Comparison of ENCODE assay signal across 20 cellular contexts in the genomic region with DNA sequence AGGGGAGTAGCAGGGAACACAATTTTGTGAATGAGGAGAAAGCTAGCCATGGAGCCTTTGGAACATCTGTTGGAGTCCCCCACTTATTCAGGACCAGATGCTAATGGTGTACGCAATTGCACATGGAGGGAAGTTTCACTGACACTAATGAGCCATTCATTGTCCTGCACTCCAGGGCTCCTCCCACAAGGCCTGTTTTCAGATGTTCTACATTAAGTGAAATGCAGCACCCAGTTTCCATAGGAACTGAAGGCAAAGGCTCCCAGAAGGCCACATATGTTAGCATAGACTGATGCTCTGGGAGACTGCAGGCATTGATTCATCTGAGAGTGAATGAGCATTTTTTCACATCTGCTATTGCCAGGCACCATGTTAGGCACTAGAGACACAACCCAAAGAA.
DNase-seq lines count a peak whose midpoint lies in the region; ATAC-seq and TF ChIP-seq lines count a peak whose summit lies in the region.
"Had no signal": no experiment of that assay in that cellular context is flagged by ENCODE, and none has a peak within 500 bp of the region (broad histone marks: within the 10 kb centered on the region; RNA-seq: fewer than 3 reads in every experiment).

No MANE protein-coding gene starts in this region.

- H3K9ac ChIP-seq in mammary epithelial cell (ENCODE audit: insufficient read depth, low read length) = no peak overlapping the region

- no peaks in the 10 kb centered on the region for H3K27me3 Mint-ChIP-seq in natural killer cell (ENCODE audit: low read depth in 2 of 2)
- H3K27me3 Mint-ChIP-seq: IgD-negative memory B cell had no signal

- no peak overlapping the region for H3K4me2 ChIP-seq in mammary epithelial cell (ENCODE audit: insufficient read depth, low read depth, low read length)

- peak overlapping the region; percentile 52 to 72 for H3K27ac Mint-ChIP-seq in natural killer cell
- H3K27ac Mint-ChIP-seq: stimulated activated naive B cell treated with anti-CD40 and anti-IgM and Interleukin-4, amounts not matched to agents 10 μg/mL and 1 μg/mL and 100 μg/mL, for 72 hours had no signal

- dilution Hi-C loops in mammary epithelial cell (cut with HindIII; ENCODE audit: low sequenced_read_pairs) = loop anchor here (5.0 kb wide), 1 partner anchor 34 kb away; no protein-coding TSS in a partner anchor

- peak overlapping the region; percentile 72 for H2AFZ ChIP-seq in mammary epithelial cell (ENCODE audit: low read depth, low read length)

- no peaks in the 10 kb centered on the region for H3K79me2 ChIP-seq in mammary epithelial cell (ENCODE audit: insufficient read depth, low read length)

- H3K4me1 Mint-ChIP-seq in natural killer cell = peaks cover 48 to 54% of the 10 kb centered on the region in 2 donors
- H3K4me1 Mint-ChIP-seq: IgD-negative memory B cell had no signal

- no peak for ATAC-seq in natural killer cell
- ATAC-seq in GM21526 (IDR thresholded peaks at IDR 0.05; ENCODE audit: low FRiP score, unreplicated experiment) = no peak
- ATAC-seq: right lobe of liver; stimulated activated naive B cell treated with anti-CD40 and anti-IgM and Interleukin-4, amounts not matched to agents 10 μg/mL and 1 μg/mL and 100 μg/mL, for 72 hours had no signal

- H3K9me3 Mint-ChIP-seq in natural killer cell = peaks cover 0 to 3% of the 10 kb centered on the region in 2 donors

- DNase-seq in NCI-H1105 treated with DMSO at 0.1 percent for 48 hours (lab: John Stamatoyannopoulos, UW) = peak; percentile 8
- no peak for DNase-seq in NCI-H1105 (lab: John Stamatoyannopoulos, UW)
- DNase-seq in HS-5 (ENCODE audit: low read depth) = peak; percentile 19
- DNase-seq in mammary epithelial cell = no peak
- DNase-seq in natural killer cell = no peak
- DNase-seq in SK-N-DZ (ENCODE audit: low spot score) = no peak
- no peak for DNase-seq in KG1 (lab: John Stamatoyannopoulos, UW)
- DNase-seq: 8988T; activated CD4-positive, alpha-beta T cell treated with anti-CD3 and anti-CD28 coated beads, Interleukin-2, amount 50 U/mL, for 4 hours; activated naive CD4-positive, alpha-beta T cell; aorta; C1 segment of cervical spinal cord; foreskin melanocyte; GOT3; left cardiac atrium; right lobe of liver; stimulated activated naive B cell treated with anti-CD40 and anti-IgM and Interleukin-4, amounts not matched to agents 10 μg/mL and 1 μg/mL and 100 μg/mL, for 72 hours; T-helper 1 cell had no signal

- H4K20me1 ChIP-seq in mammary epithelial cell (ENCODE audit: insufficient read depth, low read length) = no peaks in the 10 kb centered on the region

- CTCF ChIA-PET in mammary epithelial cell (lab: Charles Lee; ENCODE audit: low non-redundant PET) = no interaction called here

- no peaks in the 10 kb centered on the region for H3K36me3 ChIP-seq in mammary epithelial cell (ENCODE audit: insufficient read depth, low read length)
- H3K36me3 ChIP-seq: right lobe of liver had no signal

- TF ChIP-seq CTCF in mammary epithelial cell (conservative IDR thresholded peaks at IDR 0.05 in 1 of 2, IDR thresholded peaks at IDR 0.05 in 1 of 2; ENCODE audit: extremely low read depth in 1 of 2, insufficient read depth in 1 of 2, low read depth in 1 of 2, low read length in 2 of 2) (no peak), natural killer cell (IDR thresholded peaks at IDR 0.05) (no peak)

- intact Hi-C loops in mammary epithelial cell (cut with micrococcal nuclease) = no loop called here
- intact Hi-C loops in natural killer cell (cut with micrococcal nuclease) = no loop called here

- H3K4me3 Mint-ChIP-seq in natural killer cell = no peak overlapping the region
- H3K4me3 Mint-ChIP-seq: IgD-negative memory B cell; stimulated activated naive B cell treated with anti-CD40 and anti-IgM and Interleukin-4, amounts not matched to agents 10 μg/mL and 1 μg/mL and 100 μg/mL, for 72 hours had no signal

- 100% methylated on average over 1 of the region's 1 CpG for WGBS in mammary epithelial cell (ENCODE audit: low coverage, missing lambda C conversion rate)

- H3K9me3 ChIP-seq in mammary epithelial cell (replicated peaks; ENCODE audit: insufficient read depth, low read length) = peaks cover 5% of the 10 kb centered on the region
- H3K9me3 ChIP-seq: right lobe of liver had no signal

- in situ Hi-C loops in mammary epithelial cell (cut with MboI; ENCODE audit: low sequenced_read_pairs in 2 of 2) = loop anchor here in 1 of 2 donors (10.0 kb wide), 1 partner anchor 267 kb away; no protein-coding TSS in a partner anchor

- H3K4me3 ChIP-seq in mammary epithelial cell (replicated peaks in 1 of 3; ENCODE audit: insufficient read depth in 1 of 3, low read depth in 2 of 3, low read length in 3 of 3) = no peak overlapping the region
- H3K4me3 ChIP-seq: right lobe of liver had no signal

- BruUV-seq in mammary epithelial cell (replicated peaks; lab: Mats Ljungman, UMichigan) = no TSS peak

- peaks cover 6% of the 10 kb centered on the region for H3K4me1 ChIP-seq in mammary epithelial cell (ENCODE audit: insufficient read depth, low read length)
- H3K4me1 ChIP-seq: right lobe of liver had no signal

- no peaks in the 10 kb centered on the region for H3K36me3 Mint-ChIP-seq in natural killer cell

- H3K27ac ChIP-seq in mammary epithelial cell (ENCODE audit: insufficient read depth, low read depth, low read length) = no peak overlapping the region
- H3K27ac ChIP-seq: right lobe of liver had no signal

- H3K27me3 ChIP-seq in mammary epithelial cell (ENCODE audit: insufficient read depth, low read length) = no peaks in the 10 kb centered on the region
- H3K27me3 ChIP-seq: right lobe of liver had no signal

Comparison
In these comparisons a context has a peak if more than half of its experiments do, and no peak if none do; other contexts are left out.
1. DNase-seq: peak in NCI-H1105 treated with DMSO at 0.1 percent for 48 hours (single experiment) and HS-5 (single experiment); none in NCI-H1105 (single experiment), mammary epithelial cell (single experiment), natural killer cell (single experiment), SK-N-DZ (single experiment) and KG1 (single experiment).